ENCODE assay signal across 8 cellular contexts in the genomic region with DNA sequence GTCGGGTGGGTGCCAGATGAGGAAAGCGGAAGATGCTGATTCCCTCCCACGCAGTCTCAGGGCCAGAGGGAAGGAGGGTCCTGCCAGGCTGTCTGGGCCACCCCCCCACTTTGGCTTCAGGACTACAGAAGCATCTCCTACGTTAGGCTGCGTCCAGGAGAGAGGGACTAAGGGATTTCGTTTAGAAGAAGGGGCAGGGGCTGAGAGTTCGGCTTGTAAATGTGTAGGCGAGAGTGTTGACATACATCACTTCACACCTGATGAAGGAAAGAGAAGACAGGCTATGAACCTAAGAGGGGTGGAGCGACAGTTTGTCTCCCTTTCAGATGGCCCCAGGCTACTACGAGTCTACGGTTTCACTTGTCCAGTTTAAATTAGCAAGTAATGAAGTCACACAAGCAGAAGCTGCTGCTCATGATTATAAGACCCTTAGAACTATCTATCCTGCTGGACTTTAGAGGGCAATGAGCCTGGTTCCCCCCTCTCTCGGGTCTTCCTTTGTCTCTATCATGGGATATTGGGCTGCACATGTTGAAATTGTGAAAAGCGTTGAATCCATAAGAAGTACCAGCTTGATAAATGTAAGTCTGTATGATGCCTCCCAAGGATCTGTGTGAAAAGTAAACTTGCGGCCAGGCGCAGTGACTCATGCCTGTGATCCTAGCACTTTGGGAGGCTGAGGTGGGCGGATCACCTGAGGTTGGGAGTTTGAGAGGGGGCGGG.
DNase-seq lines count a peak whose midpoint lies in the region; ATAC-seq, FAIRE-seq and TF ChIP-seq lines count a peak whose summit lies in the region.

No MANE protein-coding gene starts in this region.

- no peaks in the 10 kb centered on the region for H3K9me3 ChIP-seq in tibial nerve

- 88% methylated on average over 17 of the region's 17 CpGs for WGBS in tibial nerve, 2 donors

- H3K27me3 ChIP-seq in bronchial epithelial cell (ENCODE audit: control insufficient read depth, insufficient read depth, low read length) (no peaks in the 10 kb centered on the region), tibial nerve (no peaks in the 10 kb centered on the region)

- no peak for TF ChIP-seq EP300 in tibial nerve (IDR thresholded peaks at IDR 0.05)

- no peak for TF ChIP-seq CTCF in bronchial epithelial cell (IDR thresholded peaks at IDR 0.05; ENCODE audit: insufficient read depth, low read length, severe bottlenecking)
- TF ChIP-seq CTCF in tibial nerve (IDR thresholded peaks at IDR 0.05), result no peak

- ATAC-seq in left lobe of liver, result no peak
- ATAC-seq in HG02938 (IDR thresholded peaks at IDR 0.05; ENCODE audit: unreplicated experiment), result no peak
- no peak for ATAC-seq in GM21717 (IDR thresholded peaks at IDR 0.05; ENCODE audit: unreplicated experiment)
- no peak for ATAC-seq in GM18520 (IDR thresholded peaks at IDR 0.05; ENCODE audit: unreplicated experiment)

- no peak for TF ChIP-seq POLR2A in tibial nerve (IDR thresholded peaks at IDR 0.05)

- H3K36me3 ChIP-seq in bronchial epithelial cell (ENCODE audit: control insufficient read depth, insufficient read depth, low read length) (no peaks in the 10 kb centered on the region), tibial nerve (no peaks in the 10 kb centered on the region)

- FAIRE-seq in HTR-8/SVneo (lab: Jason Lieb, UNC) (peak; percentile 44), bronchial epithelial cell (lab: Jason Lieb, UNC) (peak; percentile 87)

- DNase-seq in HTR-8/SVneo (ENCODE audit: insufficient read length, low spot score), result no peak
- DNase-seq in bronchial epithelial cell (ENCODE audit: low read depth), result peak; percentile 95
- DNase-seq in left lobe of liver (ENCODE audit: low spot score), result peak; percentile 39
- DNase-seq in tibial nerve (ENCODE audit: low spot score in 2 of 2), result no peak
- DNase-seq in amygdala (lab: John Stamatoyannopoulos, UW), result no peak

- H3K4me3 ChIP-seq in bronchial epithelial cell (ENCODE audit: low read depth, low read length), result no peak overlapping the region
- no peak overlapping the region for H3K4me3 ChIP-seq in tibial nerve

- H3K27ac ChIP-seq in tibial nerve, result peak overlapping the region; percentile 78 to 96 (median 86)

- H3K4me1 ChIP-seq in tibial nerve, result peaks cover 3 to 61% (median 30%) of the 10 kb centered on the region in 4 donors

Comparison
In these comparisons a context has a peak if more than half of its experiments do, and no peak if none do; other contexts are left out.
1. DNase-seq: peak in bronchial epithelial cell (single experiment) and left lobe of liver (single experiment); none in HTR-8/SVneo (single experiment), tibial nerve (0 of 2) and amygdala (0 of 56).